In the genomic region with DNA sequence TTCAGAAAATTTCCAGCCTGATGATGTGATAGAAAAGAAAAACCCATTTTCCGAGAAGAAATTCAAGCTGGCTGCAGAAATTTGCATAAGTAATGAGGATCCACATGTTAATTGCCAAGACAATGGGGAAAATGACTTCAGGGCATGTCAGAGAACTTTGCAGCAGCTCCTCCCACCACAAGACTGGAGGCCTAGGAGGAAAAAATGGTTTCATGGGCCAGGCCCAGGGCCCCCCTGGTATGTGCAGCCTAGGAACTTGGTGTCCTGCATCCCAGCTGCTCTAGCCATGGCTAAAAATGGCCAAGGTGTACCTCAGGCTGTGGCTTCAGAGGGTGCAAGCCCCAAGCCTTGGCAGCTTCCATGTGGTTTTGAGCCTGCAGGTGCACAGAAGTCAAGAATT, we compare ENCODE assay signal across 5 cellular contexts.
DNase-seq lines count a peak whose midpoint lies in the region; ATAC-seq, FAIRE-seq and TF ChIP-seq lines count a peak whose summit lies in the region.
"Not testable (repeated sequence)": the region's sequence is repeated elsewhere in the genome, so short reads cannot be mapped to it uniquely, and the experiment has no call there.

No MANE protein-coding gene starts in this region.

- in situ Hi-C loops in HepG2 (cut with HindIII; ENCODE audit: extremely low pct_ligation_motif_present, low pct_unique_long_range_greater_than_20kb), result not testable (repeated sequence)

- H3K9ac ChIP-seq in HepG2 (ENCODE audit: insufficient read depth, low read depth, low read length), result not testable (repeated sequence)

- H2AFZ ChIP-seq in HepG2 (ENCODE audit: low read length), result not testable (repeated sequence)

- not testable (repeated sequence) for H3K9me3 ChIP-seq in HEK293 (ENCODE audit: control insufficient read depth, insufficient read depth, low read depth, low read length)
- peaks cover 61% of the 10 kb centered on the region for H3K9me3 ChIP-seq in HepG2 (ENCODE audit: low read length)

- not testable (repeated sequence) for H3K27ac Mint-ChIP-seq in activated T-helper 17 cell treated with anti-CD3 and anti-CD28 coated beads, Interleukin-2, amount 50 U/mL, for 72 hours; activated naive CD8-positive, alpha-beta T cell treated with anti-CD3 and anti-CD28 coated beads, Interleukin-2, amount 10 ng/mL, durations not matched to agents 7 days and 5 days; stimulated activated naive CD8-positive, alpha-beta T cell treated with anti-CD3 and anti-CD28 coated beads, Interleukin-15, amount 100 ng/mL, for 72 hours

- H4K20me1 ChIP-seq in HepG2 (ENCODE audit: insufficient read depth, low read length), result not testable (repeated sequence)

- H3K4me1 Mint-ChIP-seq in activated T-helper 17 cell treated with anti-CD3 and anti-CD28 coated beads, Interleukin-2, amount 50 U/mL, for 72 hours; activated naive CD8-positive, alpha-beta T cell treated with anti-CD3 and anti-CD28 coated beads, Interleukin-2, amount 10 ng/mL, durations not matched to agents 7 days and 5 days; stimulated activated naive CD8-positive, alpha-beta T cell treated with anti-CD3 and anti-CD28 coated beads, Interleukin-15, amount 100 ng/mL, for 72 hours: not testable (repeated sequence)

- not testable (repeated sequence) for H3K27me3 Mint-ChIP-seq in activated T-helper 17 cell treated with anti-CD3 and anti-CD28 coated beads, Interleukin-2, amount 50 U/mL, for 72 hours; activated naive CD8-positive, alpha-beta T cell treated with anti-CD3 and anti-CD28 coated beads, Interleukin-2, amount 10 ng/mL, durations not matched to agents 7 days and 5 days; stimulated activated naive CD8-positive, alpha-beta T cell treated with anti-CD3 and anti-CD28 coated beads, Interleukin-15, amount 100 ng/mL, for 72 hours

- not testable (repeated sequence) for H3K4me3 ChIP-seq in HEK293 (ENCODE audit: low read depth, low read length); HepG2 (replicated peaks in 1 of 3; ENCODE audit: insufficient read depth in 1 of 3, low read depth in 2 of 3, low read length in 3 of 3)

- H3K4me1 ChIP-seq in HEK293 (ENCODE audit: control insufficient read depth, insufficient read depth, low read length); HepG2 (ENCODE audit: insufficient read depth, low read length): not testable (repeated sequence)

- ATAC-seq in activated T-helper 17 cell treated with anti-CD3 and anti-CD28 coated beads, Interleukin-2, amount 50 U/mL, for 72 hours (replicated peaks), result peak; percentile 24
- peak; percentile 14 for ATAC-seq in activated naive CD8-positive, alpha-beta T cell treated with anti-CD3 and anti-CD28 coated beads, Interleukin-2, amount 10 ng/mL, durations not matched to agents 7 days and 5 days (ENCODE audit: low read depth)
- ATAC-seq in HepG2, result peak; percentile 44
- ATAC-seq in stimulated activated naive CD8-positive, alpha-beta T cell treated with anti-CD3 and anti-CD28 coated beads, Interleukin-15, amount 100 ng/mL, for 72 hours, result peak; percentile 37

- H3K9me3 Mint-ChIP-seq in activated T-helper 17 cell treated with anti-CD3 and anti-CD28 coated beads, Interleukin-2, amount 50 U/mL, for 72 hours, result peaks cover 12% of the 10 kb centered on the region
- H3K9me3 Mint-ChIP-seq in activated naive CD8-positive, alpha-beta T cell treated with anti-CD3 and anti-CD28 coated beads, Interleukin-2, amount 10 ng/mL, durations not matched to agents 7 days and 5 days, result not testable (repeated sequence)
- peaks cover 13 to 29% of the 10 kb centered on the region in 2 donors for H3K9me3 Mint-ChIP-seq in stimulated activated naive CD8-positive, alpha-beta T cell treated with anti-CD3 and anti-CD28 coated beads, Interleukin-15, amount 100 ng/mL, for 72 hours

- WGBS in HepG2 (ENCODE audit: low lambda C conversion rate), result 0% methylated on average over 1 of the region's 1 CpG

- H3K4me2 ChIP-seq in HepG2 (ENCODE audit: low read depth, low read length), result not testable (repeated sequence)

- intact Hi-C loops in HepG2 (cut with micrococcal nuclease; ENCODE audit: unreplicated experiment), result not testable (repeated sequence)

- BruUV-seq in HepG2 (replicated peaks; lab: Mats Ljungman, UMichigan), result not testable (repeated sequence)

- DNase-seq in activated naive CD8-positive, alpha-beta T cell treated with anti-CD3 and anti-CD28 coated beads, Interleukin-2, amount 10 ng/mL, durations not matched to agents 7 days and 5 days; HepG2 (ENCODE audit: low spot score); stimulated activated naive CD8-positive, alpha-beta T cell treated with anti-CD3 and anti-CD28 coated beads, Interleukin-15, amount 100 ng/mL, for 72 hours: not testable (repeated sequence)

- TF ChIP-seq POLR2A in HepG2 (IDR thresholded peaks at IDR 0.05; ENCODE audit: insufficient read depth in 1 of 2, low read depth in 2 of 2, low read length in 2 of 2), result not testable (repeated sequence)

- CTCF ChIA-PET in HEK293 (lab: Yijun Ruan, JAX), result interaction anchor here (0.6 kb wide), 1 partner anchor 623 kb away, joined by 3 read pairs; no protein-coding TSS in a partner anchor
- CTCF ChIA-PET in HepG2 (lab: Yijun Ruan, JAX; ENCODE audit: low intra/inter-chr PET ratio, low total read pairs), result not testable (repeated sequence)

- H3K79me2 ChIP-seq in HepG2 (ENCODE audit: insufficient read depth, low read length), result not testable (repeated sequence)

- H3K4me3 Mint-ChIP-seq in activated T-helper 17 cell treated with anti-CD3 and anti-CD28 coated beads, Interleukin-2, amount 50 U/mL, for 72 hours; activated naive CD8-positive, alpha-beta T cell treated with anti-CD3 and anti-CD28 coated beads, Interleukin-2, amount 10 ng/mL, durations not matched to agents 7 days and 5 days; stimulated activated naive CD8-positive, alpha-beta T cell treated with anti-CD3 and anti-CD28 coated beads, Interleukin-15, amount 100 ng/mL, for 72 hours: not testable (repeated sequence)

- H3K27ac ChIP-seq in HEK293 (ENCODE audit: extremely low read depth, low read depth, low read length); HepG2 (ENCODE audit: extremely low read length, insufficient read depth, low read length): not testable (repeated sequence)

- H3K27me3 ChIP-seq in HepG2 (ENCODE audit: control insufficient read depth in 1 of 2, insufficient read depth in 2 of 2, low read length in 2 of 2), result not testable (repeated sequence)

- not testable (repeated sequence) for TF ChIP-seq RAD21 in HepG2 (CRISPR knock-in tag; IDR thresholded peaks at IDR 0.05)

- TF ChIP-seq EP300 in HepG2 (IDR thresholded peaks at IDR 0.05; ENCODE audit: low read depth in 2 of 2, low read length in 2 of 2); HepG2 (CRISPR knock-in tag; IDR thresholded peaks at IDR 0.05; ENCODE audit: borderline replicate concordance): not testable (repeated sequence)

- not testable (repeated sequence) for H3K36me3 ChIP-seq in HEK293 (ENCODE audit: control insufficient read depth in 2 of 2, insufficient read depth in 1 of 2, low read length in 2 of 2); HepG2 (replicated peaks in 1 of 2; ENCODE audit: control insufficient read depth in 1 of 2, insufficient read depth in 2 of 2, low read length in 2 of 2)

- POLR2A ChIA-PET in HEK293 (lab: Yijun Ruan, JAX); activated naive CD8-positive, alpha-beta T cell treated with anti-CD3 and anti-CD28 coated beads, Interleukin-2, amount 10 ng/mL, durations not matched to agents 7 days and 5 days (lab: Charles Lee); HepG2 (lab: Yijun Ruan, JAX): not testable (repeated sequence)

- not testable (repeated sequence) for TF ChIP-seq CTCF in HEK293 (tag by site-specific recombination; IDR thresholded peaks at IDR 0.05); HepG2 (CRISPR knock-in tag; IDR thresholded peaks at IDR 0.05)

- FAIRE-seq in HepG2 (lab: Jason Lieb, UNC), result not testable (repeated sequence)

- H3K36me3 Mint-ChIP-seq in activated T-helper 17 cell treated with anti-CD3 and anti-CD28 coated beads, Interleukin-2, amount 50 U/mL, for 72 hours (ENCODE audit: low read depth); activated naive CD8-positive, alpha-beta T cell treated with anti-CD3 and anti-CD28 coated beads, Interleukin-2, amount 10 ng/mL, durations not matched to agents 7 days and 5 days: not testable (repeated sequence)

TF ChIP-seq in HEK293, 187 proteins besides CTCF, POLR2A, EP300 and RAD21:
- TF ChIP-seq ZNF585B (tag by site-specific recombination; IDR thresholded peaks at IDR 0.05), result peak; percentile 78
